Comparison of ENCODE assay signal across 1 cellular context in genomic region chr10:26790596-26790995, GRCh38.
TF ChIP-seq lines count a peak whose summit lies in the region.

No MANE protein-coding gene starts in this region.

TF ChIP-seq in GM12878, 131 proteins besides CTCF, POLR2A, EP300 and RAD21 (continued from another document):
- TF ChIP-seq E4F1 (IDR thresholded peaks at IDR 0.05; ENCODE audit: borderline replicate concordance, partially characterized antibody) (no peak), CBFB (IDR thresholded peaks at IDR 0.05; ENCODE audit: low read depth) (no peak), SPI1 (IDR thresholded peaks at IDR 0.05; ENCODE audit: borderline replicate concordance, insufficient read depth, low read depth, low read length) (no peak), TCF12 (IDR thresholded peaks at IDR 0.05; ENCODE audit: low read depth, low read length) (no peak), EGR1 (IDR thresholded peaks at IDR 0.05; ENCODE audit: borderline replicate concordance in 1 of 2, low read depth in 2 of 2, low read length in 2 of 2) (no peak), ZBTB11 (CRISPR knock-in tag; IDR thresholded peaks at IDR 0.05) (no peak), POLR2AphosphoS5 (IDR thresholded peaks at IDR 0.05; ENCODE audit: low read length) (no peak), PML (IDR thresholded peaks at IDR 0.05; ENCODE audit: low read length) (no peak), ZNF24 (IDR thresholded peaks at IDR 0.05) (no peak), RBBP5 (conservative IDR thresholded peaks at IDR 0.05) (no peak), IKZF1 (conservative IDR thresholded peaks at IDR 0.05) (no peak), STAT1 (conservative IDR thresholded peaks at IDR 0.05) (no peak), ZNF687 (IDR thresholded peaks at IDR 0.05) (no peak), TAF1 (IDR thresholded peaks at IDR 0.05; ENCODE audit: borderline replicate concordance, low read depth, low read length) (no peak)
